ENCODE assay signal across 19 cellular contexts in the genomic region with DNA sequence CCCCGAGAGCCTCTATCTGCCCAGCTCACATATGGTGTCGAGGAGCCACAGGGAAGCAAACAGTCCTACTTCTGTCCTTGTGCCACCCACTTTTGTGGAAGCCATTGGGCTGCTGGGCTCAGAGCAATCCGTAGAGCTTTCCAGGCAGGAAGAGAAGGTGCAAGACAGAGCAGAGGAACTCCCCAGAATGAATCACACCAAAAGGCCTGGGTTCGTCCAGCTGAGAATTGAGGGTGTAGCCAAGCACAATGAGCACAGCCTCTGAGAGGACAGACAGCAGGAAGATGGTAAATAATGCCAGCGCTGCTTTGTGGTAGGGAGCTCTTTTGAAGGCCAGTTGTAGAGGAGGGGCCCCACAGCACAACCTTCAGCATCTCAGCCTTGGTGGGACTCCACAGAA.
"Had no signal": no experiment of that assay in that cellular context is flagged by ENCODE, and none has a peak within 500 bp of the region (broad histone marks: within the 10 kb centered on the region; RNA-seq: fewer than 3 reads in every experiment).

No MANE protein-coding gene starts in this region.

- DNase-seq: activated B cell treated with CpG ODN at 0.5 μM for 24 hours; activated CD4-positive, alpha-beta T cell treated with anti-CD3 and anti-CD28 coated beads for 1 hour; activated CD4-positive, alpha-beta T cell treated with anti-CD3 and anti-CD28 coated beads, Interleukin-2, amount 10 ng/mL, durations not matched to agents 24 days and 14 days; activated CD4-positive, alpha-beta T cell treated with anti-CD3 and anti-CD28 coated beads, Interleukin-2, amount 50 U/mL, for 48 hours; activated CD8-positive, alpha-beta memory T cell treated with anti-CD3 and anti-CD28 coated beads, Interleukin-2, amount 10 ng/mL, durations not matched to agents 7 days and 5 days; activated effector memory CD4-positive, alpha-beta T cell treated with Interleukin-2 at 50 U/mL for 16 hours; activated naive CD4-positive, alpha-beta T cell treated with anti-CD3 and anti-CD28 coated beads, Interleukin-2, amount 10 ng/mL, durations not matched to agents 7 days and 5 days; activated naive CD8-positive, alpha-beta T cell treated with anti-CD3 and anti-CD28 coated beads for 36 hours; activated T-cell treated with anti-CD3 and anti-CD28 coated beads, Interleukin-2, amount 50 U/mL, for 24 hours; brain microvascular endothelial cell; cerebellar nuclear complex; MM.1S; NCI-H1436 treated with DMSO at 0.1 percent for 48 hours; NCI-H187; NCI-H2081; Peyer's patch; SIG-M5; T-helper 17 cell; T-helper 9 cell had no signal

- H3K27ac ChIP-seq: brain microvascular endothelial cell, Peyer's patch had no signal

- H3K4me3 ChIP-seq: Peyer's patch had no signal
